19 cellular contexts compared by ENCODE assay signal in the genomic region with DNA sequence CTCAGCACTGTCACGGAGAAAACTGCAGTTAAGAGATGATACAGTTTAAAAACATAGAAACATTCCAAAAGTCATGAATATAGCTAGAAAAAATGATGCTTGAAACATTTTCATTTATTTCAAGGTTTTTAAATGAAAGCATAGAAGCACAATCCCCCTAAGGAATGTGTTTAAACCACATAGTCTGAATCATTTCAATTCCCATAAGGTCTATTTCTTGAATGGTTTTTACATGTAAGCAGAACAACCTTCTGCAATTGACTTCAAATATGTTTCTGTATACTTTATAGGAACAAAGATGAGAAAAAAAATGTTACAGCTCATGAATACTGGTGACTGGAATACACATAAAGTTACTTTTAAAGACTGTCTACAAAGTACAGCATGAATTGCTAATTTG.
"Had no signal": no experiment of that assay in that cellular context is flagged by ENCODE, and none has a peak within 500 bp of the region (broad histone marks: within the 10 kb centered on the region; RNA-seq: fewer than 3 reads in every experiment).

No MANE protein-coding gene starts in this region.

- DNase-seq: activated CD8-positive, alpha-beta memory T cell treated with anti-CD3 and anti-CD28 coated beads, Interleukin-2, amount 10 ng/mL, durations not matched to agents 7 days and 5 days; activated effector memory CD4-positive, alpha-beta T cell treated with Interleukin-2 at 50 U/mL for 16 hours; activated naive CD4-positive, alpha-beta T cell treated with anti-CD3 and anti-CD28 coated beads, Interleukin-2, amount 50 U/mL, for 16 hours; activated T-cell treated with anti-CD3 and anti-CD28 coated beads, Interleukin-2, amount 50 U/mL, for 24 hours; adrenal gland; brain microvascular endothelial cell; effector memory CD4-positive, alpha-beta T cell; left colon; naive B cell; retina; stimulated activated naive CD8-positive, alpha-beta T cell treated with anti-CD3 and anti-CD28 coated beads, Interleukin-15, Interleukin-2, amounts not matched to agents 100 U/mL and 50 U/mL, for 24 hours; trophoblast cell had no signal

- H3K9ac ChIP-seq: neural progenitor cell, parathyroid adenoma had no signal

- H3K27ac ChIP-seq: adrenal gland, brain microvascular endothelial cell, neural progenitor cell, parathyroid adenoma, suprapubic skin had no signal

- H3K9me3 Mint-ChIP-seq: dendritic cell treated with granulocyte-macrophage colony-stimulating factor and Interleukin-4, amounts not matched to agents 40 ng/mL and 50 ng/mL, for 4 days; neural progenitor cell had no signal

- H3K27ac Mint-ChIP-seq: activated CD8-positive, alpha-beta memory T cell treated with anti-CD3 and anti-CD28 coated beads, Interleukin-2, amount 10 ng/mL, durations not matched to agents 7 days and 5 days; activated T-cell treated with anti-CD3 and anti-CD28 coated beads, Interleukin-2, amount 50 U/mL, for 24 hours; dendritic cell treated with granulocyte-macrophage colony-stimulating factor and Interleukin-4, amounts not matched to agents 40 ng/mL and 50 ng/mL, for 4 days; naive B cell; neural progenitor cell; T-helper 2 cell treated with Interferon-gamma antibody and Interleukin-4, amounts not matched to agents 5 μg/mL and 100 μg/mL, for 36 hours had no signal

- H3K36me3 ChIP-seq: adrenal gland, brain microvascular endothelial cell, neural progenitor cell, suprapubic skin had no signal

- H3K27me3 ChIP-seq: adrenal gland, brain microvascular endothelial cell, neural progenitor cell, suprapubic skin had no signal

- H3K36me3 Mint-ChIP-seq: activated CD8-positive, alpha-beta memory T cell treated with anti-CD3 and anti-CD28 coated beads, Interleukin-2, amount 10 ng/mL, durations not matched to agents 7 days and 5 days; naive B cell; neural progenitor cell had no signal

- H3K4me3 ChIP-seq: adrenal gland, lung, neural progenitor cell, suprapubic skin had no signal

- ATAC-seq: activated CD4-positive, CD25-positive, alpha-beta regulatory T cell treated with anti-CD3 and anti-CD28 coated beads, Interleukin-2, amount 50 U/mL, for 24 hours; activated CD8-positive, alpha-beta memory T cell treated with anti-CD3 and anti-CD28 coated beads, Interleukin-2, amount 10 ng/mL, durations not matched to agents 7 days and 5 days; left colon; stimulated activated naive CD8-positive, alpha-beta T cell treated with anti-CD3 and anti-CD28 coated beads, Interleukin-15, Interleukin-2, amounts not matched to agents 100 U/mL and 50 U/mL, for 24 hours had no signal

- H3K4me1 ChIP-seq: adrenal gland, neural progenitor cell, parathyroid adenoma, suprapubic skin had no signal

- H3K27me3 Mint-ChIP-seq: activated CD8-positive, alpha-beta memory T cell treated with anti-CD3 and anti-CD28 coated beads, Interleukin-2, amount 10 ng/mL, durations not matched to agents 7 days and 5 days; activated T-cell treated with anti-CD3 and anti-CD28 coated beads, Interleukin-2, amount 50 U/mL, for 24 hours; dendritic cell treated with granulocyte-macrophage colony-stimulating factor and Interleukin-4, amounts not matched to agents 40 ng/mL and 50 ng/mL, for 4 days; naive B cell had no signal

- H3K9me3 ChIP-seq: adrenal gland, suprapubic skin had no signal

- H3K4me1 Mint-ChIP-seq: activated CD8-positive, alpha-beta memory T cell treated with anti-CD3 and anti-CD28 coated beads, Interleukin-2, amount 10 ng/mL, durations not matched to agents 7 days and 5 days; naive B cell had no signal

- H3K4me3 Mint-ChIP-seq: activated CD8-positive, alpha-beta memory T cell treated with anti-CD3 and anti-CD28 coated beads, Interleukin-2, amount 10 ng/mL, durations not matched to agents 7 days and 5 days; activated T-cell treated with anti-CD3 and anti-CD28 coated beads, Interleukin-2, amount 50 U/mL, for 24 hours; dendritic cell treated with granulocyte-macrophage colony-stimulating factor and Interleukin-4, amounts not matched to agents 40 ng/mL and 50 ng/mL, for 4 days; naive B cell; neural progenitor cell; T-helper 2 cell treated with Interferon-gamma antibody and Interleukin-4, amounts not matched to agents 5 μg/mL and 100 μg/mL, for 36 hours had no signal
